In genomic region chr15:52678468-52679231, GRCh38 we compare ENCODE assay signal across 8 cellular contexts. TPM values are rescaled to one million over a fixed set of nuclear protein-coding genes. Genes with fewer than 3 reads are reported as not detected.
DNase-seq lines count a peak whose midpoint lies in the region; FAIRE-seq and TF ChIP-seq lines count a peak whose summit lies in the region.

No MANE protein-coding gene starts in this region.

- FAIRE-seq in H54 (lab: Jason Lieb, UNC) (no peak), bronchial epithelial cell (lab: Jason Lieb, UNC) (no peak)

- no peak for TF ChIP-seq POLR2A in H54 (IDR thresholded peaks at IDR 0.05; ENCODE audit: low read depth, low read length)

- H3K9me3 ChIP-seq in MG63 = 0 out of 2 replicates have a peak, but pooled peaks cover 2% of the 10 kb centered on the region

- peak overlapping the region; percentile 92 for H3K4me3 ChIP-seq in MG63
- peak overlapping the region; percentile 86 for H3K4me3 ChIP-seq in WI38 (ENCODE audit: low read depth, low read length)
- peak overlapping the region; percentile 96 for H3K4me3 ChIP-seq in bronchial epithelial cell (ENCODE audit: low read depth, low read length)

- H3K27me3 ChIP-seq in MG63 = peaks cover 4% of the 10 kb centered on the region; the same call in 1 of the 2 replicates
- H3K27me3 ChIP-seq in bronchial epithelial cell (ENCODE audit: control insufficient read depth, insufficient read depth, low read length) = no peaks in the 10 kb centered on the region

- DNase-seq in GM03348 (ENCODE audit: low spot score) = peak; percentile 77
- peak; percentile 9 for DNase-seq in H54 (ENCODE audit: insufficient read length, low spot score)
- peak; percentile 75 for DNase-seq in MG63
- peak; percentile 49 for DNase-seq in bronchial epithelial cell (ENCODE audit: low read depth)
- peak; percentile 86 for DNase-seq in islet precursor cell
- DNase-seq in stimulated activated CD4-positive, alpha-beta T cell treated with anti-CD3 and anti-CD28 coated beads, Interleukin-12 subunit alpha, Interleukin-12 subunit beta, amount 100 ng/mL, for 4 hours = peak; percentile 44
- no peak for DNase-seq in GM19240 (ENCODE audit: insufficient read length, low spot score)

- peaks cover 8% of the 10 kb centered on the region; the same call in 1 of the 2 replicates for H3K36me3 ChIP-seq in MG63
- H3K36me3 ChIP-seq in bronchial epithelial cell (ENCODE audit: control insufficient read depth, insufficient read depth, low read length) = no peaks in the 10 kb centered on the region

- TF ChIP-seq CTCF in WI38 (IDR thresholded peaks at IDR 0.05; ENCODE audit: low read depth, low read length) (no peak), bronchial epithelial cell (IDR thresholded peaks at IDR 0.05; ENCODE audit: insufficient read depth, low read length, severe bottlenecking) (peak; percentile 25)

RNA-seq across cellular contexts. Expression of gene ATOSA, which starts 0.5 kb away (rescaled TPM):
- 3.0 and 5.6 TPM in 2 replicates for total RNA-seq in MG63 (2014; rRNA removed; shearing (Covaris generic); ENCODE audit: low replicate concordance)
- 16.6 and 20.0 TPM in 2 replicates for total RNA-seq in bronchial epithelial cell
